8 cellular contexts compared by ENCODE assay signal in the genomic region with DNA sequence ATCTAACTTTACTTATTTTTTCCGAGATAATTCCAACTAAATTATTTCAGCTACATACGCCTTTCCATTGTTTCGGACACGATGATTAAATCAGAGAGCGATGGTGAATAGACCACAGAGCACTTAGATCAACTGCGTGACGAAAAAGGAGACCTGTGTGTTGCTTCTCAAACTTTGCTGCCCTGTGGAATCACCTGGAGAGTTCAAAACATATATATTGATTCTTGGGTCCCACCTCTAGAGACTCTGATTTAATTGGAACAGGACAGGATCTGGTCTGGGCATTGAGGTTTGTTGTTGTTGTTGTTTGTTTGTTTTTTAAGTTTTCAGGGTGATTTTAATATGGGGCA. TPM values are rescaled to one million over a fixed set of nuclear protein-coding genes. Genes with fewer than 3 reads are reported as not detected.
DNase-seq lines count a peak whose midpoint lies in the region; ATAC-seq and TF ChIP-seq lines count a peak whose summit lies in the region.

No MANE protein-coding gene starts in this region.

- H3K9me3 Mint-ChIP-seq in neural progenitor cell: no peaks in the 10 kb centered on the region

- H3K36me3 Mint-ChIP-seq in neural progenitor cell: no peaks in the 10 kb centered on the region

- peaks cover 11% of the 10 kb centered on the region for H3K4me1 Mint-ChIP-seq in neural progenitor cell

- DNase-seq in astrocyte of the cerebellum (ENCODE audit: low read depth): no peak
- DNase-seq in neural progenitor cell (ENCODE audit: low spot score): no peak
- no peak for DNase-seq in sciatic nerve (ENCODE audit: low spot score)
- DNase-seq in NCI-H526 treated with DMSO at 0.1 percent for 48 hours (lab: John Stamatoyannopoulos, UW): no peak
- DNase-seq in occipital lobe (lab: John Stamatoyannopoulos, UW): no peak

- H3K36me3 ChIP-seq in neural progenitor cell: no peaks in the 10 kb centered on the region

- H3K4me3 ChIP-seq in astrocyte of the cerebellum (ENCODE audit: low read depth, low read length) (peak overlapping the region; percentile 74), neural progenitor cell (peak overlapping the region; percentile 73)

- in situ Hi-C loops in astrocyte of the cerebellum (cut with HindIII; ENCODE audit: low sequenced_read_pairs): no loop called here

- H3K9ac ChIP-seq in neural progenitor cell: no peak overlapping the region

- no peaks in the 10 kb centered on the region for H3K9me3 ChIP-seq in neural progenitor cell (ENCODE audit: low read depth)

- peaks cover 2% of the 10 kb centered on the region for H3K27me3 Mint-ChIP-seq in neural progenitor cell (ENCODE audit: insufficient read depth, low read depth)

- peak overlapping the region; percentile 91 for H3K4me2 ChIP-seq in neural progenitor cell

- ATAC-seq in GM18870 (IDR thresholded peaks at IDR 0.05; ENCODE audit: unreplicated experiment): peak; percentile 9
- ATAC-seq in HG03442 (IDR thresholded peaks at IDR 0.05; ENCODE audit: unreplicated experiment): peak; percentile 4
- no peak for ATAC-seq in sciatic nerve
- no peak for ATAC-seq in GM18505 (IDR thresholded peaks at IDR 0.05; ENCODE audit: unreplicated experiment)

- H3K79me2 ChIP-seq in neural progenitor cell (ENCODE audit: low read depth): peaks cover 41% of the 10 kb centered on the region

- H3K4me3 Mint-ChIP-seq in neural progenitor cell: peak overlapping the region; percentile 93

- H3K27ac Mint-ChIP-seq in neural progenitor cell: no peak overlapping the region

- intact Hi-C loops in sciatic nerve (cut with DNase I): no loop called here

- TF ChIP-seq CTCF in astrocyte of the cerebellum (IDR thresholded peaks at IDR 0.05; ENCODE audit: low read depth, low read length, missing control alignments): no peak
- no peak for TF ChIP-seq CTCF in neural progenitor cell (IDR thresholded peaks at IDR 0.05)

- peaks cover 6% of the 10 kb centered on the region for H3K4me1 ChIP-seq in neural progenitor cell

- no peaks in the 10 kb centered on the region for H3F3A ChIP-seq in neural progenitor cell (ENCODE audit: low read depth)

- peak overlapping the region; percentile 93 for H2AFZ ChIP-seq in neural progenitor cell (replicated peaks)

- no peaks in the 10 kb centered on the region for H3K27me3 ChIP-seq in neural progenitor cell

- peaks cover 22% of the 10 kb centered on the region for H4K20me1 ChIP-seq in neural progenitor cell (ENCODE audit: low read depth)

- no peak for TF ChIP-seq POLR2A in GM18505 (IDR thresholded peaks at IDR 0.05; ENCODE audit: borderline replicate concordance, extremely low read depth, insufficient read depth, insufficient read length)

- H3K27ac ChIP-seq in neural progenitor cell: no peak overlapping the region

RNA-seq across cellular contexts. Expression of a gene that starts 0.4 kb away (rescaled TPM):
- total RNA-seq in neural progenitor cell (ENCODE audit: low replicate concordance) (16.9 and 23.2 TPM in 2 replicates), sciatic nerve (6.3 TPM), occipital lobe (42.6 TPM)

Comparison
In these comparisons a context has a peak if more than half of its experiments do, and no peak if none do; other contexts are left out.
1. ATAC-seq: peak in GM18870 (single experiment) and HG03442 (single experiment); none in sciatic nerve (single experiment) and GM18505 (single experiment).